In the genomic region with DNA sequence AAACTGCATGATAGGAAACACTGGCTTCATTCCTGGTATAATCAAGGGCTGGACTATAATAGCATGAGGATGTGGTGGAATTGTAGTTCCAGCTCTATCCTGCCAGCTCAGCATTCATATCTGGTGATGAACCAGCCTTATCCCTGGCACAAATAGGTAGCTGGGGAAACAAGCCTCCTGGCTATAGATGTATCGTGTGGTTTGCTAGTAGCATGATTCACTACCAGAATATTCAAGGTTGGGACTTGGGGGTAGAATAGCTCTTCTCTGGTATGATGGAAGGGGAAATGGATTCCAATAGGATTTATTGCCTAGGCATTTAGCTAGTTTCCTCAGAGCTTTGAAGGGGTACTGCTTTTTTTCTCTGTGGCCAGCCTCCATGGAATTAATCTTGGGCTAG, we compare ENCODE assay signal across 19 cellular contexts.
A peak's percentile ranks its signal among the peaks of the same experiment; 100 is the strongest.
DNase-seq lines count a peak whose midpoint lies in the region; ATAC-seq and TF ChIP-seq lines count a peak whose summit lies in the region.
"Had no signal": no experiment of that assay in that cellular context is flagged by ENCODE, and none has a peak within 500 bp of the region (broad histone marks: within the 10 kb centered on the region; RNA-seq: fewer than 3 reads in every experiment).

No MANE protein-coding gene starts in this region.

- WGBS in thyroid gland, 2 donors: 83 to 87% methylated on average over 1 of the region's 1 CpG
- WGBS in body of pancreas, 2 donors: 78 to 82% methylated on average over 1 of the region's 1 CpG

- TF ChIP-seq POLR2A in thyroid gland (IDR thresholded peaks at IDR 0.05) (no peak), body of pancreas (IDR thresholded peaks at IDR 0.05) (no peak)

- TF ChIP-seq CTCF in AG10803 (conservative IDR thresholded peaks at IDR 0.05; ENCODE audit: low read length): no peak
- no peak for TF ChIP-seq CTCF in cardiac fibroblast (IDR thresholded peaks at IDR 0.05; ENCODE audit: low read depth, low read length)
- no peak for TF ChIP-seq CTCF in kidney epithelial cell (IDR thresholded peaks at IDR 0.05; ENCODE audit: insufficient read depth, low read length, poor library complexity, severe bottlenecking)
- TF ChIP-seq CTCF in thyroid gland (IDR thresholded peaks at IDR 0.05): no peak
- TF ChIP-seq CTCF in body of pancreas (IDR thresholded peaks at IDR 0.05): no peak

- H3K36me3 ChIP-seq in kidney epithelial cell (ENCODE audit: control insufficient read depth, insufficient read depth, low read length) (no peaks in the 10 kb centered on the region), thyroid gland (no peaks in the 10 kb centered on the region), body of pancreas (replicated peaks in 1 of 2; ENCODE audit: insufficient read depth in 1 of 2, low read depth in 2 of 2) (no peaks in the 10 kb centered on the region)
- H3K36me3 ChIP-seq: BLaER1 treated with 17β-estradiol and CSF1 and Interleukin-3, amounts not matched to agents 10 nM and 100 nM; vagina had no signal

- no peak overlapping the region for H3K27ac ChIP-seq in thyroid gland
- no peak overlapping the region for H3K27ac ChIP-seq in body of pancreas
- H3K27ac ChIP-seq: BLaER1 treated with 17β-estradiol and CSF1 and Interleukin-3, amounts not matched to agents 10 nM and 100 nM; vagina had no signal

- peak; percentile 94 for DNase-seq in AG10803 (ENCODE audit: low read depth)
- DNase-seq in NCI-H226: peak; percentile 93
- DNase-seq in cardiac fibroblast (ENCODE audit: low read depth in 2 of 2): peak; percentile 44 to 75
- peak; percentile 83 for DNase-seq in kidney epithelial cell (ENCODE audit: low read depth)
- no peak for DNase-seq in thyroid gland
- no peak for DNase-seq in immature natural killer cell
- DNase-seq in NCI-H1417 treated with DMSO at 0.1 percent for 48 hours (lab: John Stamatoyannopoulos, UW): no peak
- no peak for DNase-seq in body of pancreas
- DNase-seq: activated CD8-positive, alpha-beta T cell treated with anti-CD3 and anti-CD28 coated beads, Interleukin-2, amount 10 ng/mL, durations not matched to agents 7 days and 5 days; activated naive CD4-positive, alpha-beta T cell; H7; kidney; NCI-H1048; NCI-H446 treated with DMSO at 0.1 percent for 48 hours; RPMI8226; stimulated activated CD4-positive, alpha-beta T cell treated with anti-CD3 and anti-CD28 coated beads, Interleukin-4, amount 100 ng/mL, for 1 hour had no signal

- intact Hi-C loops in thyroid gland (cut with DNase I): no loop called here
- intact Hi-C loops in body of pancreas (cut with DNase I): no loop called here

- H3K36me3 Mint-ChIP-seq in immature natural killer cell: peaks cover 0 to 5% (median 0%) of the 10 kb centered on the region in 3 donors
- H3K36me3 Mint-ChIP-seq: stimulated activated memory B cell treated with anti-CD40 and anti-IgM and Interleukin-4, amounts not matched to agents 10 μg/mL and 1 μg/mL and 100 μg/mL, for 72 hours had no signal

- H3K27ac Mint-ChIP-seq in immature natural killer cell: no peak overlapping the region
- H3K27ac Mint-ChIP-seq: activated CD8-positive, alpha-beta T cell treated with anti-CD3 and anti-CD28 coated beads, Interleukin-2, amount 10 ng/mL, durations not matched to agents 7 days and 5 days; stimulated activated memory B cell treated with anti-CD40 and anti-IgM and Interleukin-4, amounts not matched to agents 10 μg/mL and 1 μg/mL and 100 μg/mL, for 72 hours had no signal

- H3K4me3 Mint-ChIP-seq in immature natural killer cell: no peak overlapping the region
- H3K4me3 Mint-ChIP-seq: activated CD8-positive, alpha-beta T cell treated with anti-CD3 and anti-CD28 coated beads, Interleukin-2, amount 10 ng/mL, durations not matched to agents 7 days and 5 days; stimulated activated memory B cell treated with anti-CD40 and anti-IgM and Interleukin-4, amounts not matched to agents 10 μg/mL and 1 μg/mL and 100 μg/mL, for 72 hours had no signal

- H3K4me1 ChIP-seq in thyroid gland: no peaks in the 10 kb centered on the region
- no peaks in the 10 kb centered on the region for H3K4me1 ChIP-seq in body of pancreas
- H3K4me1 ChIP-seq: vagina had no signal

- ATAC-seq in body of pancreas: no peak
- ATAC-seq: activated CD8-positive, alpha-beta T cell treated with anti-CD3 and anti-CD28 coated beads, Interleukin-2, amount 10 ng/mL, durations not matched to agents 7 days and 5 days; stimulated activated memory B cell treated with anti-CD40 and anti-IgM and Interleukin-4, amounts not matched to agents 10 μg/mL and 1 μg/mL and 100 μg/mL, for 72 hours had no signal

- peaks cover 0 to 1% (median 0%) of the 10 kb centered on the region in 3 donors for H3K27me3 Mint-ChIP-seq in immature natural killer cell (ENCODE audit: low read depth in 3 of 3)
- H3K27me3 Mint-ChIP-seq: stimulated activated memory B cell treated with anti-CD40 and anti-IgM and Interleukin-4, amounts not matched to agents 10 μg/mL and 1 μg/mL and 100 μg/mL, for 72 hours had no signal

- H3K27me3 ChIP-seq in kidney epithelial cell (ENCODE audit: control insufficient read depth, insufficient read depth, low read length) (no peaks in the 10 kb centered on the region), thyroid gland (no peaks in the 10 kb centered on the region), body of pancreas (no peaks in the 10 kb centered on the region)
- H3K27me3 ChIP-seq: BLaER1 treated with 17β-estradiol and CSF1 and Interleukin-3, amounts not matched to agents 10 nM and 100 nM; vagina had no signal

- no peaks in the 10 kb centered on the region for H3K4me1 Mint-ChIP-seq in immature natural killer cell
- H3K4me1 Mint-ChIP-seq: stimulated activated memory B cell treated with anti-CD40 and anti-IgM and Interleukin-4, amounts not matched to agents 10 μg/mL and 1 μg/mL and 100 μg/mL, for 72 hours had no signal

- H3K4me3 ChIP-seq in AG10803 (ENCODE audit: low read length) (no peak overlapping the region), cardiac fibroblast (replicated peaks in 1 of 2; ENCODE audit: low read depth in 2 of 2, low read length in 2 of 2) (no peak overlapping the region), kidney epithelial cell (ENCODE audit: low read depth, low read length) (no peak overlapping the region), thyroid gland (replicated peaks in 1 of 3) (no peak overlapping the region), body of pancreas (no peak overlapping the region)
- H3K4me3 ChIP-seq: BLaER1 treated with 17β-estradiol and CSF1 and Interleukin-3, amounts not matched to agents 10 nM and 100 nM; vagina had no signal

- no peaks in the 10 kb centered on the region for H3K9me3 ChIP-seq in thyroid gland
- no peaks in the 10 kb centered on the region for H3K9me3 ChIP-seq in body of pancreas
- H3K9me3 ChIP-seq: BLaER1 treated with 17β-estradiol and CSF1 and Interleukin-3, amounts not matched to agents 10 nM and 100 nM; vagina had no signal

- H3K9me3 Mint-ChIP-seq in immature natural killer cell: peaks cover 5 to 42% (median 13%) of the 10 kb centered on the region in 6 donors

Comparison
In these comparisons a context has a peak if more than half of its experiments do, and no peak if none do; other contexts are left out.
1. DNase-seq: peak in AG10803 (single experiment), NCI-H226 (single experiment), cardiac fibroblast (2 of 2) and kidney epithelial cell (single experiment); none in thyroid gland (0 of 2), immature natural killer cell (0 of 3), NCI-H1417 treated with DMSO at 0.1 percent for 48 hours (single experiment) and body of pancreas (0 of 4).